In the genomic region with DNA sequence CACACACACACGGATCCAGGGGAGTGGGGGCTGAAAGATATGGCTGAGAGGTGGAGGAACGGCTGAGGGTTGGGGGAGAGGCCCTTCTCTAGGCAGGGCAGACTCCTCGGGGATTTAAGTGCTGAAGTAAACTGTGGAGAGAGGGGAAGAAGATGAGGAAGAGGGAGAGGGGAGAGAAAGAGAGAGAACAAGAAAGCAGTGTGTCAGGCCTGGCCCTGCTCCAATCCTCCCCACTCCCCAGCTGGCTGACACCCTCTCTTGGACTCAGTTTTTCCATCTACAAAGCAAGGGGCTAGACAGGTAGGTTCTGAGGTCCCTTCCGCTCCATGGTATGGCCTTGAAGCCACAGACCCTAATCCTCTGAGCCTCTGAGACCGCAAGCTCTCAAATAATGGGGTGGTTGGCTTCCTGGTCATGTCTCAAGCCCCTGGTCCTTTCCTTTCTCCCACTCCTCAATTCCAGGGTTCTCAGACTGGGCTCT, we compare ENCODE assay signal across 10 cellular contexts. TPM values are rescaled to one million over a fixed set of nuclear protein-coding genes. Genes with fewer than 3 reads are reported as not detected.
DNase-seq lines count a peak whose midpoint lies in the region; ATAC-seq and TF ChIP-seq lines count a peak whose summit lies in the region.
"Had no signal": no experiment of that assay in that cellular context is flagged by ENCODE, and none has a peak within 500 bp of the region (broad histone marks: within the 10 kb centered on the region; RNA-seq: fewer than 3 reads in every experiment).

No MANE protein-coding gene starts in this region.

- peaks cover 54 to 62% (median 55%) of the 10 kb centered on the region in 3 donors for H3K4me1 Mint-ChIP-seq in CD8-positive, alpha-beta memory T cell
- peaks cover 56 to 63% (median 60%) of the 10 kb centered on the region in 3 donors for H3K4me1 Mint-ChIP-seq in T-cell

- peaks cover 0 to 3% of the 10 kb centered on the region in 2 donors for H3K27me3 Mint-ChIP-seq in CD8-positive, alpha-beta memory T cell
- no peaks in the 10 kb centered on the region for H3K27me3 Mint-ChIP-seq in T-cell

- ATAC-seq in T-cell (replicated peaks in 1 of 4) = no peak
- ATAC-seq in psoas muscle = no peak
- no peak for ATAC-seq in GM18909 (IDR thresholded peaks at IDR 0.05; ENCODE audit: poor library complexity, unreplicated experiment)
- ATAC-seq in GM21529 (IDR thresholded peaks at IDR 0.05; ENCODE audit: unreplicated experiment) = no peak

- POLR2A ChIA-PET in CD8-positive, alpha-beta memory T cell (lab: Charles Lee) = interaction anchor here (1.7 to 1.8 kb wide), 2 partner anchors 9 to 12 kb away, joined by 9 to 14 read pairs; partner anchors contain the start of gene PER1
- POLR2A ChIA-PET in T-cell (lab: Charles Lee) = interaction anchor here (0.6 to 1.3 kb wide), 3 partner anchors 10 to 62 kb away, joined by 3 to 4 read pairs (median 4); no protein-coding TSS in a partner anchor

- peak overlapping the region; percentile 96 for H3K4me3 ChIP-seq in CD8-positive, alpha-beta memory T cell (ENCODE audit: low read length)
- peak overlapping the region; percentile 12 for H3K4me3 ChIP-seq in fibroblast of pulmonary artery (replicated peaks; ENCODE audit: low read depth, low read length)
- H3K4me3 ChIP-seq in psoas muscle = peak overlapping the region; percentile 99

- DNase-seq in CD8-positive, alpha-beta memory T cell = peak in 1 of 5 donors; percentile 55
- DNase-seq in T-cell = no peak
- DNase-seq in fibroblast of pulmonary artery (ENCODE audit: low read depth) = no peak
- DNase-seq in psoas muscle = peak in 1 of 2 donors; percentile 12
- DNase-seq in GM20000 (ENCODE audit: low spot score) = no peak
- no peak for DNase-seq in DMS79 treated with DMSO at 0.1 percent for 48 hours (lab: John Stamatoyannopoulos, UW)
- DNase-seq: activated CD4-positive, alpha-beta T cell treated with anti-CD3 and anti-CD28 coated beads for 4 hours; NCI-H146 had no signal

- H3K27ac ChIP-seq in CD8-positive, alpha-beta memory T cell (ENCODE audit: low read depth, low read length) = peak overlapping the region; percentile 98
- H3K27ac ChIP-seq in psoas muscle = peak overlapping the region; percentile 100

- no peaks in the 10 kb centered on the region for H3K9me3 ChIP-seq in CD8-positive, alpha-beta memory T cell (ENCODE audit: low read length)
- H3K9me3 ChIP-seq in psoas muscle = no peaks in the 10 kb centered on the region

- WGBS in psoas muscle, 3 donors = 54 to 67% (median 64%) methylated on average over 3 to 5 of the region's 5 CpGs

- no peaks in the 10 kb centered on the region for H3K9me3 Mint-ChIP-seq in CD8-positive, alpha-beta memory T cell
- no peaks in the 10 kb centered on the region for H3K9me3 Mint-ChIP-seq in T-cell

- intact Hi-C loops in psoas muscle (cut with DNase I) = no loop called here

- H3K4me3 Mint-ChIP-seq in CD8-positive, alpha-beta memory T cell = peak overlapping the region; percentile 85 to 95 (median 91)
- peak overlapping the region; percentile 85 to 86 (median 86) for H3K4me3 Mint-ChIP-seq in T-cell

- H3K27ac Mint-ChIP-seq in CD8-positive, alpha-beta memory T cell = peak overlapping the region; percentile 93 to 98 (median 96)
- peak overlapping the region; percentile 90 to 94 for H3K27ac Mint-ChIP-seq in T-cell

- CTCF ChIA-PET in CD8-positive, alpha-beta memory T cell (lab: Charles Lee) = interaction anchor here (0.9 to 3.9 kb wide), 7 partner anchors 10 to 61 kb away, joined by 3 to 19 read pairs (median 3); no protein-coding TSS in a partner anchor
- CTCF ChIA-PET in T-cell (lab: Charles Lee) = interaction anchor here (0.6 to 0.8 kb wide), 4 partner anchors 13 to 763 kb away, joined by 3 to 4 read pairs (median 4); no protein-coding TSS in a partner anchor

- TF ChIP-seq CTCF in fibroblast of pulmonary artery (IDR thresholded peaks at IDR 0.05; ENCODE audit: low read length, missing control alignments) (no peak), psoas muscle (IDR thresholded peaks at IDR 0.05) (no peak), GM20000 (IDR thresholded peaks at IDR 0.05; ENCODE audit: extremely low read depth, missing control alignments) (no peak)

- peaks cover 5 to 42% (median 13%) of the 10 kb centered on the region in 3 donors for H3K36me3 Mint-ChIP-seq in CD8-positive, alpha-beta memory T cell
- peaks cover 25% of the 10 kb centered on the region for H3K36me3 Mint-ChIP-seq in T-cell

- peaks cover 30% of the 10 kb centered on the region for H3K36me3 ChIP-seq in CD8-positive, alpha-beta memory T cell (ENCODE audit: insufficient read depth, low read length)
- peaks cover 0 to 26% of the 10 kb centered on the region in 2 donors for H3K36me3 ChIP-seq in psoas muscle (ENCODE audit: insufficient read depth in 1 of 2, low read depth in 1 of 2)

- peaks cover 68% of the 10 kb centered on the region for H3K4me1 ChIP-seq in CD8-positive, alpha-beta memory T cell (ENCODE audit: insufficient read depth, low read length)
- peaks cover 38% of the 10 kb centered on the region for H3K4me1 ChIP-seq in psoas muscle

- H3K27me3 ChIP-seq in CD8-positive, alpha-beta memory T cell (ENCODE audit: insufficient read depth, low read length, poor library complexity, severe bottlenecking) = no peaks in the 10 kb centered on the region
- no peaks in the 10 kb centered on the region for H3K27me3 ChIP-seq in psoas muscle (ENCODE audit: insufficient read depth in 3 of 3, low read length in 2 of 3)

RNA-seq across cellular contexts. Expression of gene VAMP2, which starts 2.0 kb away (rescaled TPM):
- 10 to 100 TPM; 38.3 to 41.0 TPM for total RNA-seq in CD8-positive, alpha-beta memory T cell
- polyA plus RNA-seq in CD8-positive, alpha-beta memory T cell = 98.3 TPM
- total RNA-seq in T-cell (100 to 1,000 TPM; 160 to 243 (median 186) TPM), psoas muscle (10 to 100 TPM; 39.7 to 59.2 (median 49.8) TPM)
- polyA plus RNA-seq in psoas muscle = 10 to 100 TPM; 33.2 to 49.5 (median 35.2) TPM

RNA-seq across cellular contexts. Expression of gene PER1, which starts 8.6 kb away (rescaled TPM):
- 10 to 100 TPM; 26.5 to 35.8 TPM for total RNA-seq in CD8-positive, alpha-beta memory T cell
- polyA plus RNA-seq in CD8-positive, alpha-beta memory T cell = 12.1 TPM
- 1,000 to 10,000 TPM in 2 of 5 donors, 10 to 100 TPM in 3; 62.6 to 1,675 (median 82.4) TPM for total RNA-seq in T-cell
- total RNA-seq in psoas muscle = 100 to 1,000 TPM in 3 of 4 donors, 10 to 100 TPM in 1; 48.9 to 278 (median 166) TPM
- 100 to 1,000 TPM; 133 to 173 (median 145) TPM for polyA plus RNA-seq in psoas muscle

RNA-seq across cellular contexts. Expression of gene TMEM107, which starts 15.4 kb away (rescaled TPM):
- 10 to 100 TPM; 21.3 to 22.4 TPM for total RNA-seq in CD8-positive, alpha-beta memory T cell
- 50.7 TPM for polyA plus RNA-seq in CD8-positive, alpha-beta memory T cell
- total RNA-seq in T-cell = 10 to 100 TPM; 23.4 to 28.9 (median 25.0) TPM
- total RNA-seq in psoas muscle = 1 to 10 TPM; 1.2 to 4.7 (median 2.9) TPM
- 1 to 10 TPM; 1.5 to 1.9 (median 1.8) TPM for polyA plus RNA-seq in psoas muscle

RNA-seq across cellular contexts. Expression of gene BORCS6, which starts 29.2 kb away (rescaled TPM):
- total RNA-seq in CD8-positive, alpha-beta memory T cell = 1 to 10 TPM; 8.1 to 8.8 TPM
- polyA plus RNA-seq in CD8-positive, alpha-beta memory T cell = 30.0 TPM
- 10 to 100 TPM in 3 of 5 donors, 1 to 10 TPM in 2; 6.7 to 21.3 (median 17.2) TPM for total RNA-seq in T-cell
- 10 to 100 TPM in 1 of 4 donors, 1 to 10 TPM in 3; 8.8 to 11.2 (median 9.7) TPM for total RNA-seq in psoas muscle
- 10 to 100 TPM; 12.2 to 19.3 (median 13.7) TPM for polyA plus RNA-seq in psoas muscle

RNA-seq across cellular contexts. Expression of gene HES7, which starts 36.9 kb away (rescaled TPM):
- 1 to 10 TPM; 1.6 to 1.8 TPM for total RNA-seq in CD8-positive, alpha-beta memory T cell
- polyA plus RNA-seq in CD8-positive, alpha-beta memory T cell = not detected
- 1 to 10 TPM in 1 of 5 donors, under 1 TPM in 2, not detected in 2; 0.16 to 1.6 (median 0.23) TPM for total RNA-seq in T-cell
- total RNA-seq in psoas muscle = under 1 TPM in 1 of 4 donors, not detected in 3; 0.30 TPM
- under 1 TPM in 1 of 3 donors, not detected in 2; 0.10 TPM for polyA plus RNA-seq in psoas muscle

Comparison
In these comparisons a context has a peak if more than half of its experiments do, and no peak if none do; other contexts are left out.
1. H3K4me3 ChIP-seq: peak in every context shown above with its lines; median percentile 99 in psoas muscle; 96 in CD8-positive, alpha-beta memory T cell; 12 in fibroblast of pulmonary artery.